In the genomic region with DNA sequence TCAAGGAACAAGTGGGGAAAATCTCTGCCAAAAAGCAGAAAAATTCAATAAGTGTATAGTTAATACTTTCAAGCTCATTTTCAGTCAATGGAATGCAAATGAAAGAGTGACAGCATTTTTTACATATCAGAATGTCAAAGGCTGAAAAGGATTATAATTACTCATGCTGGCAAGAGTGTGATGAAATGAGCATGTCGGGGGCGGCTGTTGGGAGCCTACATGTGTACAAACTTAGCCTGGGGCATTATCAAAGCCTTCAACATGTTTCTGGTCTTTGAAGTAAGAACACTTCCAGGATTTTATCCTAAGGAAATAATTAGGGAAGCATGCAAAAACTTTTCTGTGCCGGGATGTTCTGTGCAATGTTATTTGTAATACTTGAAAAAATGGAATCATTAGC, we compare ENCODE assay signal across 17 cellular contexts.
DNase-seq lines count a peak whose midpoint lies in the region; ATAC-seq and TF ChIP-seq lines count a peak whose summit lies in the region.
"Had no signal": no experiment of that assay in that cellular context is flagged by ENCODE, and none has a peak within 500 bp of the region (broad histone marks: within the 10 kb centered on the region; RNA-seq: fewer than 3 reads in every experiment).

No MANE protein-coding gene starts in this region.

- no peak overlapping the region for H3K4me2 ChIP-seq in GM23248 (ENCODE audit: unreplicated experiment)

- TF ChIP-seq CTCF in A673 (conservative IDR thresholded peaks at IDR 0.05; ENCODE audit: low read depth, low read length) (no peak), astrocyte of the cerebellum (IDR thresholded peaks at IDR 0.05; ENCODE audit: low read depth, low read length, missing control alignments) (no peak)

- H3K4me3 ChIP-seq in A673 (ENCODE audit: low read depth, low read length, poor library complexity, severe bottlenecking) = no peak overlapping the region
- no peak overlapping the region for H3K4me3 ChIP-seq in GM23248
- no peak overlapping the region for H3K4me3 ChIP-seq in astrocyte of the cerebellum (ENCODE audit: low read depth, low read length)
- H3K4me3 ChIP-seq: mucosa of descending colon, right atrium auricular region, upper lobe of right lung had no signal

- POLR2A ChIA-PET in A673 (lab: Charles Lee; ENCODE audit: low non-redundant PET) = no interaction called here

- H3K27ac ChIP-seq in A673 (ENCODE audit: low read depth, low read length, poor library complexity, severe bottlenecking) (no peak overlapping the region), GM23248 (no peak overlapping the region)
- H3K27ac ChIP-seq: right atrium auricular region, upper lobe of right lung had no signal

- H3F3A ChIP-seq in GM23248 (ENCODE audit: insufficient read depth) = no peaks in the 10 kb centered on the region

- no TSS peak for BruUV-seq in A673 (replicated peaks; lab: Mats Ljungman, UMichigan)

- H3K9me3 ChIP-seq in A673 (ENCODE audit: low read depth, low read length, poor library complexity, severe bottlenecking) (no peaks in the 10 kb centered on the region), GM23248 (ENCODE audit: low read depth) (no peaks in the 10 kb centered on the region)
- H3K9me3 ChIP-seq: mucosa of descending colon, right atrium auricular region, upper lobe of right lung had no signal

- WGBS in GM23248 (ENCODE audit: low coverage in 1 of 2, low lambda C conversion rate in 2 of 2, missing lambda C conversion rate in 2 of 2), 2 experiments = 0 to 2% methylated on average over 3 of the region's 3 CpGs

- CTCF ChIA-PET in A673 (lab: Charles Lee) = interaction anchor here (1.0 kb wide), 1 partner anchor 237 kb away, joined by 3 read pairs; no protein-coding TSS in a partner anchor

- ATAC-seq in GM18519 (IDR thresholded peaks at IDR 0.05; ENCODE audit: low FRiP score, unreplicated experiment) = no peak
- no peak for ATAC-seq in HG02884 (IDR thresholded peaks at IDR 0.05; ENCODE audit: unreplicated experiment)
- no peak for ATAC-seq in GM19023 (IDR thresholded peaks at IDR 0.05; ENCODE audit: unreplicated experiment)
- ATAC-seq: mucosa of descending colon; stimulated activated naive CD8-positive, alpha-beta T cell treated with anti-CD3 and anti-CD28 coated beads, Interleukin-15, Interleukin-2, amounts not matched to agents 100 U/mL and 50 U/mL, for 24 hours; upper lobe of right lung had no signal

- H3K36me3 ChIP-seq in A673 (ENCODE audit: insufficient read depth, low read length, poor library complexity, severe bottlenecking) (no peaks in the 10 kb centered on the region), GM23248 (ENCODE audit: low read depth) (no peaks in the 10 kb centered on the region)
- H3K36me3 ChIP-seq: right atrium auricular region, upper lobe of right lung had no signal

- H4K20me1 ChIP-seq in GM23248 (ENCODE audit: insufficient read depth) = no peaks in the 10 kb centered on the region

- H3K79me2 ChIP-seq in GM23248 (ENCODE audit: insufficient read depth) = no peaks in the 10 kb centered on the region

- no peak overlapping the region for H3K9ac ChIP-seq in GM23248

- no peaks in the 10 kb centered on the region for H3K9me2 ChIP-seq in GM23248 (ENCODE audit: insufficient read depth)

- DNase-seq in A673 (ENCODE audit: low spot score) (peak; percentile 78), GM23248 (peak; percentile 10), astrocyte of the cerebellum (ENCODE audit: low read depth) (peak; percentile 11), iris pigment epithelial cell (ENCODE audit: low read depth) (peak; percentile 84), NCI-H82 (lab: John Stamatoyannopoulos, UW) (no peak)
- DNase-seq: activated CD4-positive, alpha-beta T cell treated with anti-CD3 and anti-CD28 coated beads, Interleukin-2, amount 10 ng/mL, durations not matched to agents 24 days and 14 days; activated naive CD4-positive, alpha-beta T cell; hippocampal formation; mucosa of descending colon; NCI-H2029; OCI-M1; stimulated activated naive CD8-positive, alpha-beta T cell treated with anti-CD3 and anti-CD28 coated beads, Interleukin-15, Interleukin-2, amounts not matched to agents 100 U/mL and 50 U/mL, for 24 hours; upper lobe of right lung had no signal

- intact Hi-C loops in A673 (cut with micrococcal nuclease; ENCODE audit: unreplicated experiment) = loop anchor here (10.0 kb wide), 1 partner anchor 238 kb away; no protein-coding TSS in a partner anchor

- H3K27me3 ChIP-seq in A673 (replicated peaks; ENCODE audit: insufficient read depth, low read depth, low read length, poor library complexity) (no peaks in the 10 kb centered on the region), GM23248 (replicated peaks; ENCODE audit: insufficient read depth) (peaks cover 5% of the 10 kb centered on the region)
- H3K27me3 ChIP-seq: right atrium auricular region, upper lobe of right lung had no signal

- H3K4me1 ChIP-seq in A673 (ENCODE audit: insufficient read depth, low read length, poor library complexity, severe bottlenecking) (peaks cover 10% of the 10 kb centered on the region), GM23248 (ENCODE audit: insufficient read depth) (no peaks in the 10 kb centered on the region)
- H3K4me1 ChIP-seq: right atrium auricular region, upper lobe of right lung had no signal

- no peak overlapping the region for H2AFZ ChIP-seq in GM23248

- in situ Hi-C loops in GM23248 (cut with MboI) = no loop called here
- in situ Hi-C loops in astrocyte of the cerebellum (cut with HindIII; ENCODE audit: low sequenced_read_pairs) = no loop called here
